In the genomic region with DNA sequence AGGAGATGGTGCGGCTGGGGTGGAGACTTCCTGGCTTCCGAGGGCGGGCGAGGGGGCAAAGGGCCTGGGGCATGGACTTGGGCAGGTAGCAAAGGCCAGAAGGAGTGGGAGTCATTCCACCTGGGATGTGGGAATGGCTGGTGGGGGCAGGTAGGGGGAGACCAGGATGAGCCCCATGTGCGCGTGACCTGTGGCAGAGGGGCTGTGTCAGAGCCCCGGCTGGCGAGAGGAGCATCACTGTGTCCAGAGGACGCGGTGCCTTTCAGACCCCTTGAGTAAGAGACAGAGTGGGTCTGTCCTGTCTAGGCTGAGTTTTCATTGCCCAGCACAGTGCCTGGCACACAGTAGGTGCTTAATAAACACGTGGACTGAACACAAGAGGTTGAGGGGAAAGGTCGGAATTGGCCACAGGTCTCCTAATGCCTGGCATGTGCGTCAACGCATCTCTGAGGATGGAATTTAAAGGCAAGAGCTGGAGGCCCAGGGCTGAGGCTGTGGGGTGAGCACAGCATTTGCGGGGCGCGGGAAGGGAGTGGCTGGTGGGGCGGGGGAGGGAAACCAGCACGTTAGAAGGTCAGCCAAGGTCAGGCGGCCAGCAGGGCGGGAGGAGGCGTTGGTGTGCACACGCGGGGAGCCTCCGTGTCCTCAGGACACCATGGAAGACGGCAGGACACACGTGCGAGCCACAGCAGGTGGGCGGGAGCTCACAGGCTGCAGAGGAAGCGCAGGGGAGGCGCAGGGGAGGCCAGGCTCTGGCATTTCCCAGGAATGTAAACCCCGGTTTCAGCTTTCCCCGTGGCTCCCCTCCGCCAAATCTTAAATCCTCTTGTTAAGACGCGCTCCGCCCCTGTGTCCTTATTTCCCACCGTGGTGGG, we compare ENCODE assay signal across 1 cellular context.
TF ChIP-seq lines count a peak whose summit lies in the region.

No MANE protein-coding gene starts in this region.

TF ChIP-seq in HEK293, 187 proteins besides CTCF, POLR2A, EP300 and RAD21 (continued from another document):
- TF ChIP-seq, protein P1, sequence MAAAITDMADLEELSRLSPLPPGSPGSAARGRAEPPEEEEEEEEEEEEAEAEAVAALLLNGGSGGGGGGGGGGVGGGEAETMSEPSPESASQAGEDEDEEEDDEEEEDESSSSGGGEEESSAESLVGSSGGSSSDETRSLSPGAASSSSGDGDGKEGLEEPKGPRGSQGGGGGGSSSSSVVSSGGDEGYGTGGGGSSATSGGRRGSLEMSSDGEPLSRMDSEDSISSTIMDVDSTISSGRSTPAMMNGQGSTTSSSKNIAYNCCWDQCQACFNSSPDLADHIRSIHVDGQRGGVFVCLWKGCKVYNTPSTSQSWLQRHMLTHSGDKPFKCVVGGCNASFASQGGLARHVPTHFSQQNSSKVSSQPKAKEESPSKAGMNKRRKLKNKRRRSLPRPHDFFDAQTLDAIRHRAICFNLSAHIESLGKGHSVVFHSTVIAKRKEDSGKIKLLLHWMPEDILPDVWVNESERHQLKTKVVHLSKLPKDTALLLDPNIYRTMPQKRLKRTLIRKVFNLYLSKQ (tag by site-specific recombination; IDR thresholded peaks at IDR 0.05; ENCODE audit: borderline replicate concordance) = no peak
- TF ChIP-seq ZNF654 (tag by site-specific recombination; IDR thresholded peaks at IDR 0.05; ENCODE audit: low read depth) (no peak), ZNF791 (tag by site-specific recombination; IDR thresholded peaks at IDR 0.05) (no peak), TCF7L2 (IDR thresholded peaks at IDR 0.05; ENCODE audit: borderline replicate concordance, low read depth, low read length) (no peak), ZNF341 (tag by site-specific recombination; IDR thresholded peaks at IDR 0.05; ENCODE audit: low read depth) (peak; percentile 31; the same call in 1 of the 2 replicates)
- TF ChIP-seq, protein P2, sequence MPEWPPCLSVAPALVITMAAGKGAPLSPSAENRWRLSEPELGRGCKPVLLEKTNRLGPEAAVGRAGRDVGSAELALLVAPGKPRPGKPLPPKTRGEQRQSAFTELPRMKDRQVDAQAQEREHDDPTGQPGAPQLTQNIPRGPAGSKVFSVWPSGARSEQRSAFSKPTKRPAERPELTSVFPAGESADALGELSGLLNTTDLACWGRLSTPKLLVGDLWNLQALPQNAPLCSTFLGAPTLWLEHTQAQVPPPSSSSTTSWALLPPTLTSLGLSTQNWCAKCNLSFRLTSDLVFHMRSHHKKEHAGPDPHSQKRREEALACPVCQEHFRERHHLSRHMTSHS (tag by site-specific recombination; IDR thresholded peaks at IDR 0.05) = no peak
- TF ChIP-seq, protein P3, sequence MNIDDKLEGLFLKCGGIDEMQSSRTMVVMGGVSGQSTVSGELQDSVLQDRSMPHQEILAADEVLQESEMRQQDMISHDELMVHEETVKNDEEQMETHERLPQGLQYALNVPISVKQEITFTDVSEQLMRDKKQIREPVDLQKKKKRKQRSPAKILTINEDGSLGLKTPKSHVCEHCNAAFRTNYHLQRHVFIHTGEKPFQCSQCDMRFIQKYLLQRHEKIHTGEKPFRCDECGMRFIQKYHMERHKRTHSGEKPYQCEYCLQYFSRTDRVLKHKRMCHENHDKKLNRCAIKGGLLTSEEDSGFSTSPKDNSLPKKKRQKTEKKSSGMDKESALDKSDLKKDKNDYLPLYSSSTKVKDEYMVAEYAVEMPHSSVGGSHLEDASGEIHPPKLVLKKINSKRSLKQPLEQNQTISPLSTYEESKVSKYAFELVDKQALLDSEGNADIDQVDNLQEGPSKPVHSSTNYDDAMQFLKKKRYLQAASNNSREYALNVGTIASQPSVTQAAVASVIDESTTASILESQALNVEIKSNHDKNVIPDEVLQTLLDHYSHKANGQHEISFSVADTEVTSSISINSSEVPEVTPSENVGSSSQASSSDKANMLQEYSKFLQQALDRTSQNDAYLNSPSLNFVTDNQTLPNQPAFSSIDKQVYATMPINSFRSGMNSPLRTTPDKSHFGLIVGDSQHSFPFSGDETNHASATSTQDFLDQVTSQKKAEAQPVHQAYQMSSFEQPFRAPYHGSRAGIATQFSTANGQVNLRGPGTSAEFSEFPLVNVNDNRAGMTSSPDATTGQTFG (tag by site-specific recombination; IDR thresholded peaks at IDR 0.05; ENCODE audit: borderline replicate concordance) = no peak
